8 cellular contexts compared by ENCODE assay signal in genomic region chr3:167734498-167735232, GRCh38. TPM values are rescaled to one million over a fixed set of nuclear protein-coding genes. Genes with fewer than 3 reads are reported as not detected.
DNase-seq lines count a peak whose midpoint lies in the region; ATAC-seq and TF ChIP-seq lines count a peak whose summit lies in the region.

Gene PDCD10, minus strand, starts transcription at chr3:167734892. Its CDS starts 14,735 bp downstream, at chr3:167720157.

- H3K27ac ChIP-seq in fibroblast of lung (ENCODE audit: insufficient read depth, low read length) = peak within 1 kb of the TSS; percentile 95

- H3K4me3 ChIP-seq in LNCaP clone FGC (ENCODE audit: low read depth, low read length) = peak within 1 kb of the TSS; percentile 82
- peak within 1 kb of the TSS; percentile 85 to 98 (median 92) for H3K4me3 ChIP-seq in fibroblast of lung (replicated peaks in 1 of 4; ENCODE audit: control extremely low read depth in 1 of 4, insufficient read depth in 1 of 4, low read depth in 3 of 4, low read length in 4 of 4)

- peak; percentile 80 for ATAC-seq in naive B cell (ENCODE audit: low read depth in 2 of 2)
- ATAC-seq in stimulated activated memory B cell treated with anti-CD40 and anti-IgM and Interleukin-4, amounts not matched to agents 10 μg/mL and 1 μg/mL and 100 μg/mL, for 72 hours = peak; percentile 96

- H3K36me3 Mint-ChIP-seq in naive B cell = no peaks in the 10 kb centered on the region
- H3K36me3 Mint-ChIP-seq in stimulated activated memory B cell treated with anti-CD40 and anti-IgM and Interleukin-4, amounts not matched to agents 10 μg/mL and 1 μg/mL and 100 μg/mL, for 72 hours = peaks cover 10% of the 10 kb centered on the region

- H3K36me3 ChIP-seq in fibroblast of lung (ENCODE audit: control insufficient read depth, insufficient read depth, low read length) = no peaks in the 10 kb centered on the region

- H3K9ac ChIP-seq in fibroblast of lung (ENCODE audit: insufficient read depth, low read length) = peak within 1 kb of the TSS; percentile 90

- peaks cover 1% of the 10 kb centered on the region for H4K20me1 ChIP-seq in fibroblast of lung (ENCODE audit: control insufficient read depth, extremely low read depth, insufficient read depth, low read length)

- peak within 1 kb of the TSS; percentile 89 for H3K4me2 ChIP-seq in fibroblast of lung (ENCODE audit: extremely low read depth, insufficient read depth, low read length)

- peak within 1 kb of the TSS; percentile 99 for H2AFZ ChIP-seq in fibroblast of lung (ENCODE audit: low read length)

- no peak within 1 kb of the TSS for H3K27ac Mint-ChIP-seq in naive B cell
- no peak within 1 kb of the TSS for H3K27ac Mint-ChIP-seq in stimulated activated memory B cell treated with anti-CD40 and anti-IgM and Interleukin-4, amounts not matched to agents 10 μg/mL and 1 μg/mL and 100 μg/mL, for 72 hours

- peak; percentile 99 for DNase-seq in ELF-1 (ENCODE audit: low read depth, low spot score)
- peak; percentile 100 for DNase-seq in H4 (ENCODE audit: low spot score)
- peak; percentile 99 for DNase-seq in LNCaP clone FGC (ENCODE audit: low read depth)
- peak; percentile 100 for DNase-seq in RPMI8226
- DNase-seq in activated T-helper 1 cell treated with anti-CD3 and anti-CD28 coated beads, Interleukin-2, amount 50 U/mL, for 16 hours (ENCODE audit: low read depth in 1 of 2, low spot score in 1 of 2) = peak; percentile 93 to 94
- DNase-seq in fibroblast of lung (ENCODE audit: low read depth in 2 of 2) = peak; percentile 98 to 99
- DNase-seq in naive B cell = peak; percentile 98

- H3K4me3 Mint-ChIP-seq in naive B cell = no peak within 1 kb of the TSS
- H3K4me3 Mint-ChIP-seq in stimulated activated memory B cell treated with anti-CD40 and anti-IgM and Interleukin-4, amounts not matched to agents 10 μg/mL and 1 μg/mL and 100 μg/mL, for 72 hours = no peak within 1 kb of the TSS

- H3K9me3 ChIP-seq in fibroblast of lung (ENCODE audit: control insufficient read depth, insufficient read depth, low read depth, low read length) = no peaks in the 10 kb centered on the region

- TF ChIP-seq CTCF in LNCaP clone FGC (IDR thresholded peaks at IDR 0.05; ENCODE audit: control insufficient read depth, extremely low read depth, insufficient read depth) (no peak), fibroblast of lung (conservative IDR thresholded peaks at IDR 0.05 in 1 of 2, IDR thresholded peaks at IDR 0.05 in 1 of 2; ENCODE audit: low read depth in 1 of 2, low read length in 2 of 2) (no peak)

- H3K4me1 ChIP-seq in fibroblast of lung (ENCODE audit: control insufficient read depth, extremely low read depth, insufficient read depth, low read length) = peaks cover 2% of the 10 kb centered on the region

- H3K27me3 ChIP-seq in fibroblast of lung (ENCODE audit: control insufficient read depth, insufficient read depth, low read length) = no peaks in the 10 kb centered on the region

- peaks cover 49% of the 10 kb centered on the region for H3K79me2 ChIP-seq in fibroblast of lung (ENCODE audit: control insufficient read depth, insufficient read depth, low read length)

- no peaks in the 10 kb centered on the region for H3K27me3 Mint-ChIP-seq in naive B cell
- H3K27me3 Mint-ChIP-seq in stimulated activated memory B cell treated with anti-CD40 and anti-IgM and Interleukin-4, amounts not matched to agents 10 μg/mL and 1 μg/mL and 100 μg/mL, for 72 hours = no peaks in the 10 kb centered on the region

- peaks cover 16 to 36% (median 28%) of the 10 kb centered on the region in 3 donors for H3K4me1 Mint-ChIP-seq in naive B cell
- peaks cover 34% of the 10 kb centered on the region for H3K4me1 Mint-ChIP-seq in stimulated activated memory B cell treated with anti-CD40 and anti-IgM and Interleukin-4, amounts not matched to agents 10 μg/mL and 1 μg/mL and 100 μg/mL, for 72 hours

- H3K9me3 Mint-ChIP-seq in naive B cell = no peaks in the 10 kb centered on the region
- H3K9me3 Mint-ChIP-seq in stimulated activated memory B cell treated with anti-CD40 and anti-IgM and Interleukin-4, amounts not matched to agents 10 μg/mL and 1 μg/mL and 100 μg/mL, for 72 hours = no peaks in the 10 kb centered on the region

RNA-seq across cellular contexts. Expression of gene PDCD10, which starts in this region (rescaled TPM):
- total RNA-seq in H4 (2014; rRNA removed; shearing (Covaris generic)) = 94.3 and 121 TPM in 2 replicates
- 45.2 and 46.6 TPM in 2 replicates for total RNA-seq in fibroblast of lung
- polyA plus RNA-seq in fibroblast of lung (77.0 and 90.4 TPM in 2 replicates), naive B cell (ENCODE audit: low read depth in 6 of 6) (100 to 1,000 TPM in 5 of 6 donors, 10 to 100 TPM in 1; 85.6 to 156 (median 114) TPM)
- 47.0 and 49.7 TPM in 2 replicates for polyA plus RNA-seq in fibroblast of lung (2012)
- polyA minus RNA-seq in fibroblast of lung (ENCODE audit: low replicate concordance) = 1.7 and 5.3 TPM in 2 replicates

Comparison
In these comparisons a context has a peak if more than half of its experiments do, and no peak if none do; other contexts are left out.
1. Peak in every context shown above with its lines: DNase-seq, ATAC-seq, H3K4me3 ChIP-seq and H3K27ac ChIP-seq.